11 cellular contexts compared by ENCODE assay signal in genomic region chr1:41626616-41627375, GRCh38.
DNase-seq lines count a peak whose midpoint lies in the region; ATAC-seq and TF ChIP-seq lines count a peak whose summit lies in the region.
"Had no signal": no experiment of that assay in that cellular context is flagged by ENCODE, and none has a peak within 500 bp of the region (broad histone marks: within the 10 kb centered on the region; RNA-seq: fewer than 3 reads in every experiment).

No MANE protein-coding gene starts in this region.

- TF ChIP-seq POLR2A in testis (IDR thresholded peaks at IDR 0.05), result no peak

- H3K4me3 ChIP-seq in osteoblast (ENCODE audit: insufficient read depth, low read length), result no peak overlapping the region
- H3K4me3 ChIP-seq in testis, result no peak overlapping the region
- H3K4me3 ChIP-seq: colonic mucosa, thoracic aorta had no signal

- ATAC-seq in activated naive CD4-positive, alpha-beta T cell treated with anti-CD3 and anti-CD28 coated beads, Interleukin-2, amount 50 U/mL, for 72 hours, result peak; percentile 94 to 98

- H3K9me3 Mint-ChIP-seq in activated naive CD4-positive, alpha-beta T cell treated with anti-CD3 and anti-CD28 coated beads, Interleukin-2, amount 50 U/mL, for 72 hours, result no peaks in the 10 kb centered on the region
- H3K9me3 Mint-ChIP-seq: T-helper 1 cell treated with Interleukin-12 subunit alpha and Interleukin-12 subunit beta and Interleukin-4 antibody, amounts not matched to agents 30 μg/mL and 1 μg/mL, for 36 hours had no signal

- no peaks in the 10 kb centered on the region for H4K20me1 ChIP-seq in osteoblast (ENCODE audit: insufficient read depth, low read length)

- no peak for TF ChIP-seq CTCF in osteoblast (IDR thresholded peaks at IDR 0.05; ENCODE audit: extremely low read depth, low read depth, low read length)
- no peak for TF ChIP-seq CTCF in testis (IDR thresholded peaks at IDR 0.05)

- peak overlapping the region; percentile 2 for H3K4me2 ChIP-seq in osteoblast (ENCODE audit: insufficient read depth, low read length)

- H3K4me1 ChIP-seq in osteoblast (ENCODE audit: insufficient read depth, low read length) (peaks cover 69% of the 10 kb centered on the region), testis (no peaks in the 10 kb centered on the region)
- H3K4me1 ChIP-seq: colonic mucosa had no signal

- peaks cover 41% of the 10 kb centered on the region for H3K79me2 ChIP-seq in osteoblast (ENCODE audit: insufficient read depth, low read length)

- H3K27ac Mint-ChIP-seq in activated naive CD4-positive, alpha-beta T cell treated with anti-CD3 and anti-CD28 coated beads, Interleukin-2, amount 50 U/mL, for 72 hours, result peak overlapping the region; percentile 39 to 72
- H3K27ac Mint-ChIP-seq: T-helper 1 cell treated with Interleukin-12 subunit alpha and Interleukin-12 subunit beta and Interleukin-4 antibody, amounts not matched to agents 30 μg/mL and 1 μg/mL, for 36 hours had no signal

- no peak overlapping the region for H2AFZ ChIP-seq in osteoblast (ENCODE audit: low read length)

- H3K36me3 ChIP-seq in osteoblast (ENCODE audit: insufficient read depth, low read length) (no peaks in the 10 kb centered on the region), testis (ENCODE audit: low read depth, missing control alignments) (no peaks in the 10 kb centered on the region)
- H3K36me3 ChIP-seq: colonic mucosa, thoracic aorta had no signal

- 80 to 83% methylated on average over 10 of the region's 10 CpGs for WGBS in testis, 2 donors

- POLR2A ChIA-PET in HEK293T (lab: Yijun Ruan, JAX), result no interaction called here

- H3K27me3 ChIP-seq in osteoblast (ENCODE audit: insufficient read depth, low read length) (no peaks in the 10 kb centered on the region), testis (no peaks in the 10 kb centered on the region)
- H3K27me3 ChIP-seq: colonic mucosa had no signal

- H3K36me3 Mint-ChIP-seq in activated naive CD4-positive, alpha-beta T cell treated with anti-CD3 and anti-CD28 coated beads, Interleukin-2, amount 50 U/mL, for 72 hours, result peaks cover 26 to 46% of the 10 kb centered on the region in 2 donors

- CTCF ChIA-PET in HEK293T (lab: Yijun Ruan, JAX), result no interaction called here

- H3K9me3 ChIP-seq in osteoblast (ENCODE audit: low read depth, low read length) (no peaks in the 10 kb centered on the region), testis (no peaks in the 10 kb centered on the region)
- H3K9me3 ChIP-seq: colonic mucosa, thoracic aorta had no signal

- DNase-seq in AG08395 (ENCODE audit: low spot score), result peak; percentile 34
- peak; percentile 77 for DNase-seq in LHCN-M2 (ENCODE audit: low read depth)
- DNase-seq in activated naive CD4-positive, alpha-beta T cell treated with anti-CD3 and anti-CD28 coated beads, Interleukin-2, amount 50 U/mL, for 72 hours (ENCODE audit: low spot score in 2 of 2), result peak; percentile 48 to 78
- DNase-seq in osteoblast (ENCODE audit: insufficient read length, low spot score, missing footprints), result peak; percentile 83
- no peak for DNase-seq in amygdala (lab: John Stamatoyannopoulos, UW)
- DNase-seq in testis, result no peak
- DNase-seq in NCI-H1048 (lab: John Stamatoyannopoulos, UW), result no peak
- DNase-seq in HEK293T (ENCODE audit: extremely low spot score), result no peak
- DNase-seq: colonic mucosa had no signal

- H3K27ac ChIP-seq in osteoblast (ENCODE audit: low read depth, low read length) (peak overlapping the region; percentile 67), testis (no peak overlapping the region)
- H3K27ac ChIP-seq: colonic mucosa, thoracic aorta had no signal

- intact Hi-C loops in testis (cut with DNase I; ENCODE audit: low total_unique reads), result no loop called here

TF ChIP-seq in HEK293T, 16 proteins besides CTCF, POLR2A, EP300 and RAD21:
- TF ChIP-seq L3MBTL2 (conservative IDR thresholded peaks at IDR 0.05) (no peak), ZNF384 (IDR thresholded peaks at IDR 0.05) (no peak), TARDBP (IDR thresholded peaks at IDR 0.05) (no peak), BHLHE40 (IDR thresholded peaks at IDR 0.05; ENCODE audit: borderline replicate concordance) (no peak), FOXK2 (IDR thresholded peaks at IDR 0.05) (no peak), PKNOX1 (IDR thresholded peaks at IDR 0.05) (no peak), ELF4 (IDR thresholded peaks at IDR 0.05) (no peak), HDGF (IDR thresholded peaks at IDR 0.05; ENCODE audit: borderline replicate concordance) (no peak), LEF1 (IDR thresholded peaks at IDR 0.05; ENCODE audit: borderline replicate concordance) (no peak), CTBP1 (IDR thresholded peaks at IDR 0.05; ENCODE audit: borderline replicate concordance) (no peak), FOXM1 (IDR thresholded peaks at IDR 0.05; ENCODE audit: borderline replicate concordance) (no peak), SP1 (IDR thresholded peaks at IDR 0.05) (no peak), SUZ12 (IDR thresholded peaks at IDR 0.05) (no peak), ARNT (IDR thresholded peaks at IDR 0.05) (no peak), FOXA1 (IDR thresholded peaks at IDR 0.05) (no peak), NFRKB (IDR thresholded peaks at IDR 0.05) (no peak)

Comparison
In these comparisons a context has a peak if more than half of its experiments do, and no peak if none do; other contexts are left out.
1. DNase-seq: peak in AG08395 (single experiment), LHCN-M2 (single experiment), activated naive CD4-positive, alpha-beta T cell treated with anti-CD3 and anti-CD28 coated beads, Interleukin-2, amount 50 U/mL, for 72 hours (2 of 2) and osteoblast (single experiment); none in amygdala (0 of 56), testis (single experiment), NCI-H1048 (single experiment) and HEK293T (single experiment).